2 cellular contexts compared by ENCODE assay signal in the genomic region with DNA sequence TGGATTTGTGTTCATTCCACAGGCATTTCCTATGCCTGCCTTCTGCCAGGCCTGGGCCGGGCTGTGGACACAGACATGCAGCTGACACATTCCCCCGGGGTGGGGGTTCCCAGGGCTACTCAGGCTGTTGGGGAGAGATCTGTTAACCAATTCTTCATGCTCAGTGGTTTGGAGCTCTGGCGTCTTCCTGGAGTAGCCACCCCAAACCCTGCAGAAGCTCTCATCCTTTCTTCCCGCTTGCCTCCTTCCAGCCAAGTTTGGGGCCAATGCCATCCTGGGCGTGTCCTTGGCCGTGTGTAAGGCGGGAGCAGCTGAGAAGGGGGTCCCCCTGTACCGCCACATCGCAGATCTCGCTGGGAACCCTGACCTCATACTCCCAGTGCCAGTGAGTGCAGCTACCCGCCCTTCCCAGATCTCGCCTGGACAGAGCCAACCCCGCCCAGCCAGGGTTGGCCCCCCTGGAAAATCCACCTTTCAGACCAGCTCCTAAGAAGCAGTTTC.
TF ChIP-seq lines count a peak whose summit lies in the region.

No MANE protein-coding gene starts in this region.

TF ChIP-seq in IMR-90, 13 proteins besides CTCF, POLR2A, EP300 and RAD21:
- TF ChIP-seq MAZ (IDR thresholded peaks at IDR 0.05; ENCODE audit: borderline replicate concordance, low read depth, low read length): peak; percentile 82
- TF ChIP-seq, protein P1, sequence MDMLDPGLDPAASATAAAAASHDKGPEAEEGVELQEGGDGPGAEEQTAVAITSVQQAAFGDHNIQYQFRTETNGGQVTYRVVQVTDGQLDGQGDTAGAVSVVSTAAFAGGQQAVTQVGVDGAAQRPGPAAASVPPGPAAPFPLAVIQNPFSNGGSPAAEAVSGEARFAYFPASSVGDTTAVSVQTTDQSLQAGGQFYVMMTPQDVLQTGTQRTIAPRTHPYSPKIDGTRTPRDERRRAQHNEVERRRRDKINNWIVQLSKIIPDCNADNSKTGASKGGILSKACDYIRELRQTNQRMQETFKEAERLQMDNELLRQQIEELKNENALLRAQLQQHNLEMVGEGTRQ (IDR thresholded peaks at IDR 0.05; ENCODE audit: low read depth, low read length): no peak

TF ChIP-seq in WTC11, 78 proteins besides CTCF, POLR2A, EP300 and RAD21:
- TF ChIP-seq AFF4 (CRISPR knock-in tag; IDR thresholded peaks at IDR 0.05; ENCODE audit: borderline replicate concordance) (no peak), NFATC4 (CRISPR knock-in tag; IDR thresholded peaks at IDR 0.05) (no peak), FOXP4 (CRISPR knock-in tag; IDR thresholded peaks at IDR 0.05) (no peak), FOXJ3 (CRISPR knock-in tag; IDR thresholded peaks at IDR 0.05; ENCODE audit: borderline replicate concordance) (no peak), GTF2I (CRISPR knock-in tag; conservative IDR thresholded peaks at IDR 0.05) (no peak), JAZF1 (CRISPR knock-in tag; IDR thresholded peaks at IDR 0.05) (no peak), EMX1 (CRISPR knock-in tag; IDR thresholded peaks at IDR 0.05) (no peak), ARID4B (CRISPR knock-in tag; IDR thresholded peaks at IDR 0.05; ENCODE audit: borderline replicate concordance) (no peak), HMGA2 (CRISPR knock-in tag; IDR thresholded peaks at IDR 0.05) (no peak), ZNF317 (CRISPR knock-in tag; IDR thresholded peaks at IDR 0.05; ENCODE audit: borderline replicate concordance, low read depth) (no peak), ATF2 (CRISPR knock-in tag; IDR thresholded peaks at IDR 0.05; ENCODE audit: borderline replicate concordance, low read depth) (no peak)
- TF ChIP-seq, protein P2, sequence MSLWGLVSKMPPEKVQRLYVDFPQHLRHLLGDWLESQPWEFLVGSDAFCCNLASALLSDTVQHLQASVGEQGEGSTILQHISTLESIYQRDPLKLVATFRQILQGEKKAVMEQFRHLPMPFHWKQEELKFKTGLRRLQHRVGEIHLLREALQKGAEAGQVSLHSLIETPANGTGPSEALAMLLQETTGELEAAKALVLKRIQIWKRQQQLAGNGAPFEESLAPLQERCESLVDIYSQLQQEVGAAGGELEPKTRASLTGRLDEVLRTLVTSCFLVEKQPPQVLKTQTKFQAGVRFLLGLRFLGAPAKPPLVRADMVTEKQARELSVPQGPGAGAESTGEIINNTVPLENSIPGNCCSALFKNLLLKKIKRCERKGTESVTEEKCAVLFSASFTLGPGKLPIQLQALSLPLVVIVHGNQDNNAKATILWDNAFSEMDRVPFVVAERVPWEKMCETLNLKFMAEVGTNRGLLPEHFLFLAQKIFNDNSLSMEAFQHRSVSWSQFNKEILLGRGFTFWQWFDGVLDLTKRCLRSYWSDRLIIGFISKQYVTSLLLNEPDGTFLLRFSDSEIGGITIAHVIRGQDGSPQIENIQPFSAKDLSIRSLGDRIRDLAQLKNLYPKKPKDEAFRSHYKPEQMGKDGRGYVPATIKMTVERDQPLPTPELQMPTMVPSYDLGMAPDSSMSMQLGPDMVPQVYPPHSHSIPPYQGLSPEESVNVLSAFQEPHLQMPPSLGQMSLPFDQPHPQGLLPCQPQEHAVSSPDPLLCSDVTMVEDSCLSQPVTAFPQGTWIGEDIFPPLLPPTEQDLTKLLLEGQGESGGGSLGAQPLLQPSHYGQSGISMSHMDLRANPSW (CRISPR knock-in tag; conservative IDR thresholded peaks at IDR 0.05; ENCODE audit: low read depth): no peak
- TF ChIP-seq, protein P3, sequence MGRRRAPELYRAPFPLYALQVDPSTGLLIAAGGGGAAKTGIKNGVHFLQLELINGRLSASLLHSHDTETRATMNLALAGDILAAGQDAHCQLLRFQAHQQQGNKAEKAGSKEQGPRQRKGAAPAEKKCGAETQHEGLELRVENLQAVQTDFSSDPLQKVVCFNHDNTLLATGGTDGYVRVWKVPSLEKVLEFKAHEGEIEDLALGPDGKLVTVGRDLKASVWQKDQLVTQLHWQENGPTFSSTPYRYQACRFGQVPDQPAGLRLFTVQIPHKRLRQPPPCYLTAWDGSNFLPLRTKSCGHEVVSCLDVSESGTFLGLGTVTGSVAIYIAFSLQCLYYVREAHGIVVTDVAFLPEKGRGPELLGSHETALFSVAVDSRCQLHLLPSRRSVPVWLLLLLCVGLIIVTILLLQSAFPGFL (CRISPR knock-in tag; IDR thresholded peaks at IDR 0.05; ENCODE audit: borderline replicate concordance): no peak
- TF ChIP-seq, protein P4, sequence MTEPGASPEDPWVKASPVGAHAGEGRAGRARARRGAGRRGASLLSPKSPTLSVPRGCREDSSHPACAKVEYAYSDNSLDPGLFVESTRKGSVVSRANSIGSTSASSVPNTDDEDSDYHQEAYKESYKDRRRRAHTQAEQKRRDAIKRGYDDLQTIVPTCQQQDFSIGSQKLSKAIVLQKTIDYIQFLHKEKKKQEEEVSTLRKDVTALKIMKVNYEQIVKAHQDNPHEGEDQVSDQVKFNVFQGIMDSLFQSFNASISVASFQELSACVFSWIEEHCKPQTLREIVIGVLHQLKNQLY (CRISPR knock-in tag; IDR thresholded peaks at IDR 0.05): no peak
